Comparison of ENCODE assay signal across 16 cellular contexts in the genomic region with DNA sequence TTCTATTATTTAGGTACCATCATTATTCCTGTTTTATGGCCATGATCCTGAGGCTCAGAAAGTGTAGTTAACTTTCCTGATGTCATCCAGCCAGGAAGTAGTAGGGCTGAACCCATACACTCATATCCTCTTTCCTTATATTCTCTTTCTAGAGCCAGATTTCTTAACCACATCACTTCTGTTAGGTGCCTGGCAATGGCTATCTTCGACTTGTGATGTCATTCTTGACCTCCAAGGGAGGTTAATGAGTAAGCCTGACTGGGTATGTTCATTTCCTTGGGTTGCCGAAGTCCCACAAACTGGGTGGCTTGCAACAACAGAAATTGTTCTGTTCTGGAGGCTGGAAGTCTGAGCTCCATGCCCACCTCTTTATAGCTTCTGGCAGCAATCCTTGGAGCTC. TPM values are rescaled to one million over a fixed set of nuclear protein-coding genes. Genes with fewer than 3 reads are reported as not detected.
DNase-seq lines count a peak whose midpoint lies in the region; ATAC-seq, FAIRE-seq and TF ChIP-seq lines count a peak whose summit lies in the region.
"Had no signal": no experiment of that assay in that cellular context is flagged by ENCODE, and none has a peak within 500 bp of the region (broad histone marks: within the 10 kb centered on the region; RNA-seq: fewer than 3 reads in every experiment).

No MANE protein-coding gene starts in this region.

- no peak for FAIRE-seq in GM12891 (lab: Jason Lieb, UNC)
- FAIRE-seq: D721Med had no signal

- TF ChIP-seq POLR2A in GM12891 (IDR thresholded peaks at IDR 0.05; ENCODE audit: low read depth, low read length), result no peak

- no peak for ATAC-seq in GM18517 (IDR thresholded peaks at IDR 0.05; ENCODE audit: unreplicated experiment)
- no peak for ATAC-seq in stimulated activated naive CD8-positive, alpha-beta T cell treated with anti-CD3 and anti-CD28 coated beads, Interleukin-15, Interleukin-2, amounts not matched to agents 100 U/mL and 50 U/mL, for 24 hours
- ATAC-seq: activated CD4-positive, CD25-positive, alpha-beta regulatory T cell treated with anti-CD3 and anti-CD28 coated beads, Interleukin-2, amount 50 U/mL, for 24 hours; mucosa of descending colon had no signal

- no peak overlapping the region for H3K4me3 ChIP-seq in cardiac fibroblast (replicated peaks in 1 of 2; ENCODE audit: low read depth in 2 of 2, low read length in 2 of 2)
- H3K4me3 ChIP-seq: esophagus squamous epithelium, mucosa of descending colon, thoracic aorta had no signal

- TF ChIP-seq CTCF in cardiac fibroblast (IDR thresholded peaks at IDR 0.05; ENCODE audit: low read depth, low read length), result no peak

- DNase-seq in AG08395 (ENCODE audit: low spot score) (peak; percentile 25), HT1080 (ENCODE audit: low read depth) (peak; percentile 93), cardiac fibroblast (ENCODE audit: low read depth in 2 of 2) (peak; percentile 79 to 96), kidney glomerular epithelial cell (lab: John Stamatoyannopoulos, UW) (peak; percentile 55), T-helper 2 cell (no peak), GM12891 (ENCODE audit: insufficient read length, low spot score) (no peak)
- no peak for DNase-seq in stimulated activated naive CD8-positive, alpha-beta T cell treated with anti-CD3 and anti-CD28 coated beads, Interleukin-15, Interleukin-2, amounts not matched to agents 100 U/mL and 50 U/mL, for 24 hours
- DNase-seq: activated CD8-positive, alpha-beta memory T cell treated with anti-CD3 and anti-CD28 coated beads, Interleukin-2, amount 50 U/mL, for 4 hours; esophagus squamous epithelium; mucosa of descending colon; NCI-H1092 treated with DMSO at 0.1 percent for 48 hours had no signal

TF ChIP-seq in GM12891, 5 proteins besides CTCF, POLR2A, EP300 and RAD21:
- no peak for TF ChIP-seq TAF1 (IDR thresholded peaks at IDR 0.05; ENCODE audit: low read depth, low read length)
- no peak for TF ChIP-seq SPI1 (IDR thresholded peaks at IDR 0.05; ENCODE audit: low read depth, low read length)
- no peak for TF ChIP-seq POU2F2 (IDR thresholded peaks at IDR 0.05; ENCODE audit: low read depth, low read length)
- TF ChIP-seq PAX5 (IDR thresholded peaks at IDR 0.05; ENCODE audit: insufficient read depth, low read length, severe bottlenecking), result no peak
- TF ChIP-seq POLR2AphosphoS5 (IDR thresholded peaks at IDR 0.05; ENCODE audit: low read depth, low read length), result no peak

RNA-seq across cellular contexts. Expression of gene ITGB6, which starts 43.4 kb away (rescaled TPM):
- total RNA-seq in HT1080 (2014; rRNA removed; shearing (Covaris generic)), result 0.05 and 0.33 TPM in 2 replicates
- 0.16 and 0.24 TPM in 2 replicates for polyA plus RNA-seq in HT1080 (2015; cell fraction: cytosol; rRNA removed)
- polyA plus RNA-seq in HT1080 (2015; cell fraction: nucleus; rRNA removed), result 0.30 and 0.42 TPM in 2 replicates
- not detected for polyA plus RNA-seq in GM12891 (2012; ENCODE audit: low read depth, missing spikeins)
- total RNA-seq: OCI-LY7 had no signal

Comparison
In these comparisons a context has a peak if more than half of its experiments do, and no peak if none do; other contexts are left out.
1. DNase-seq: peak in AG08395 (single experiment), HT1080 (single experiment), cardiac fibroblast (2 of 2) and kidney glomerular epithelial cell (single experiment); none in T-helper 2 cell (0 of 5), stimulated activated naive CD8-positive, alpha-beta T cell treated with anti-CD3 and anti-CD28 coated beads, Interleukin-15, Interleukin-2, amounts not matched to agents 100 U/mL and 50 U/mL, for 24 hours (single experiment) and GM12891 (single experiment).